In genomic region chr2:85604568-85605339, GRCh38 we compare ENCODE assay signal across 1 cellular context.
TF ChIP-seq lines count a peak whose summit lies in the region.

No MANE protein-coding gene starts in this region.

TF ChIP-seq in liver, 16 proteins besides CTCF, POLR2A, EP300 and RAD21 (continued from another document):
- peak; percentile 7 to 53 for TF ChIP-seq HNF4A (conservative IDR thresholded peaks at IDR 0.05)
